11 cellular contexts compared by ENCODE assay signal in the genomic region with DNA sequence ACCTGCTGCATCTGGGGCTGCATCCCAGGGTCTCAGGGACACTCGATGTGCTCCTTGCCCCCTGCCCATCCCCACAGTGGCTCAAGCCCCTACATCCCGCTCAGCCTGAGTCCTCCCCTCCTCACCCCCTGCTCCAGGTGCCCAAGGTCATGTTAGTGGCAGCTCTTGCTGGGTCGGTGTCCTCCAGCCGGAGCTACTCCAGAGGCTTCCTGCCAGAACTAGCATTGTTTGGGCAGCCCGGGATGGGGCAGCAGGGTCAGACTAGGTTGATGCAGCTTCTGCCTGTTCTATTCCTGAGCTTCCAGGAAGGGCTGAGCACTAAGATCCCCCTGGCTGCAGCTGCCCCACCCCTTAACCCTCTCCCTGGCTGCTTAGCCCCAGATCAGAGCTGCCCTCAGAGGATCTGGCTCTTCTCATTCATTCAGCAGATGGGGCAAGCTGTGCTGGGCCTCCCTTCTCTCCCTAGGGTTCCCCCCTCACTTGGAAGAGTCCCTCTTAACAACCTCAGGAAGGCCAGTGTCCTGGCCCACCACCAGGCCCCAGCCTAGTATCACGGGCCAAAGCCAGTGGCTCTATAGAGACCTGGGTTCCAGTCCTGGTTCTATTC. TPM values are rescaled to one million over a fixed set of nuclear protein-coding genes. Genes with fewer than 3 reads are reported as not detected.
A peak's percentile ranks its signal among the peaks of the same experiment; 100 is the strongest.
DNase-seq lines count a peak whose midpoint lies in the region; ATAC-seq and TF ChIP-seq lines count a peak whose summit lies in the region.
"Had no signal": no experiment of that assay in that cellular context is flagged by ENCODE, and none has a peak within 500 bp of the region (broad histone marks: within the 10 kb centered on the region; RNA-seq: fewer than 3 reads in every experiment).

No MANE protein-coding gene starts in this region.

- H3K27ac Mint-ChIP-seq in T-helper 17 cell: peak overlapping the region; percentile 95
- peak overlapping the region; percentile 79 for H3K27ac Mint-ChIP-seq in stimulated activated memory B cell treated with anti-CD40 and anti-IgM and Interleukin-4, amounts not matched to agents 10 μg/mL and 1 μg/mL and 100 μg/mL, for 72 hours

- POLR2A ChIA-PET in SK-N-SH (lab: Yijun Ruan, JAX): interaction anchor here (0.8 kb wide), 1 partner anchor 28 kb away, joined by 3 read pairs; no protein-coding TSS in a partner anchor

- H3K4me2 ChIP-seq in SK-N-SH: peak overlapping the region; percentile 67; the same call in 1 of the 2 replicates

- 58% methylated on average over 4 of the region's 6 CpGs for WGBS in SK-N-SH (ENCODE audit: low lambda C conversion rate)

- H3K9me3 Mint-ChIP-seq in stimulated activated memory B cell treated with anti-CD40 and anti-IgM and Interleukin-4, amounts not matched to agents 10 μg/mL and 1 μg/mL and 100 μg/mL, for 72 hours: no peaks in the 10 kb centered on the region
- H3K9me3 Mint-ChIP-seq: brain had no signal

- CTCF ChIA-PET in SK-N-SH (lab: Yijun Ruan, JAX): interaction anchor here (0.7 to 1.4 kb wide), 3 partner anchors 11 to 45 kb away, joined by 3 to 4 read pairs (median 3); no protein-coding TSS in a partner anchor

- H3K4me1 Mint-ChIP-seq in T-helper 17 cell: peaks cover 54% of the 10 kb centered on the region
- peaks cover 84% of the 10 kb centered on the region for H3K4me1 Mint-ChIP-seq in stimulated activated memory B cell treated with anti-CD40 and anti-IgM and Interleukin-4, amounts not matched to agents 10 μg/mL and 1 μg/mL and 100 μg/mL, for 72 hours

- H3K27ac ChIP-seq in SK-N-SH (ENCODE audit: low read depth in 2 of 2, low read length in 1 of 2): no peak overlapping the region
- H3K27ac ChIP-seq: uterus had no signal

- TF ChIP-seq CTCF in SK-N-SH (IDR thresholded peaks at IDR 0.05): no peak

- intact Hi-C loops in cardiac septum (cut with DNase I): no loop called here

- H3K4me3 Mint-ChIP-seq in T-helper 17 cell: peak overlapping the region; percentile 96
- peak overlapping the region; percentile 94 for H3K4me3 Mint-ChIP-seq in stimulated activated memory B cell treated with anti-CD40 and anti-IgM and Interleukin-4, amounts not matched to agents 10 μg/mL and 1 μg/mL and 100 μg/mL, for 72 hours

- no peak overlapping the region for H3K9ac ChIP-seq in SK-N-SH

- no peaks in the 10 kb centered on the region for H3K36me3 ChIP-seq in SK-N-SH (replicated peaks in 1 of 2; ENCODE audit: control insufficient read depth in 1 of 2, insufficient read depth in 2 of 2, low read length in 1 of 2)
- H3K36me3 ChIP-seq: uterus had no signal

- H3K4me1 ChIP-seq in SK-N-SH (ENCODE audit: control insufficient read depth in 1 of 2, insufficient read depth in 2 of 2, low read depth in 1 of 2, low read length in 1 of 2): peaks cover 0 to 12% of the 10 kb centered on the region in 2 experiments; a peak in 1 of 4 replicates

- H3K9me3 ChIP-seq in SK-N-SH: no peaks in the 10 kb centered on the region
- H3K9me3 ChIP-seq in T-helper 17 cell (ENCODE audit: control insufficient read depth, low read length, poor library complexity, severe bottlenecking): no peaks in the 10 kb centered on the region
- H3K9me3 ChIP-seq: uterus had no signal

- ATAC-seq in SK-N-SH treated with all-trans-retinoic acid at 6 μM for 48 hours (no peak), T-helper 17 cell (no peak)
- ATAC-seq in stimulated activated memory B cell treated with anti-CD40 and anti-IgM and Interleukin-4, amounts not matched to agents 10 μg/mL and 1 μg/mL and 100 μg/mL, for 72 hours: no peak

- H3K4me3 ChIP-seq in SK-N-SH (ENCODE audit: low read depth in 2 of 2, low read length in 1 of 2): no peak overlapping the region; a peak in 1 of 4 replicates

- H3K79me2 ChIP-seq in SK-N-SH (ENCODE audit: insufficient read depth): no peaks in the 10 kb centered on the region

- no peaks in the 10 kb centered on the region for H3K9me2 ChIP-seq in SK-N-SH

- H3F3A ChIP-seq in SK-N-SH (replicated peaks; ENCODE audit: insufficient read depth): no peaks in the 10 kb centered on the region

- TF ChIP-seq EP300 in SK-N-SH (IDR thresholded peaks at IDR 0.05; ENCODE audit: borderline replicate concordance in 1 of 2, low read depth in 1 of 2, low read length in 1 of 2): no peak

- H2AFZ ChIP-seq in SK-N-SH (ENCODE audit: low read depth): 0 out of 2 replicates have a peak overlapping the region, but pooled peaks have one; percentile 51

- H3K27me3 Mint-ChIP-seq in T-helper 17 cell: no peaks in the 10 kb centered on the region
- H3K27me3 Mint-ChIP-seq in stimulated activated memory B cell treated with anti-CD40 and anti-IgM and Interleukin-4, amounts not matched to agents 10 μg/mL and 1 μg/mL and 100 μg/mL, for 72 hours: no peaks in the 10 kb centered on the region

- H4K20me1 ChIP-seq in SK-N-SH (ENCODE audit: insufficient read depth): no peaks in the 10 kb centered on the region

- H3K36me3 Mint-ChIP-seq in T-helper 17 cell (ENCODE audit: low read depth): peaks cover 8% of the 10 kb centered on the region
- H3K36me3 Mint-ChIP-seq in stimulated activated memory B cell treated with anti-CD40 and anti-IgM and Interleukin-4, amounts not matched to agents 10 μg/mL and 1 μg/mL and 100 μg/mL, for 72 hours: no peaks in the 10 kb centered on the region
- H3K36me3 Mint-ChIP-seq: brain had no signal

- no peaks in the 10 kb centered on the region for H3K27me3 ChIP-seq in SK-N-SH (ENCODE audit: insufficient read depth)
- H3K27me3 ChIP-seq: uterus had no signal

- TF ChIP-seq RAD21 in SK-N-SH (IDR thresholded peaks at IDR 0.05; ENCODE audit: low read length): no peak

- DNase-seq in SK-N-SH (no peak), T-helper 17 cell (no peak), cardiac septum (ENCODE audit: low spot score) (peak; percentile 76), NCI-H128 (lab: John Stamatoyannopoulos, UW; ENCODE audit: unreplicated experiment) (no peak), NCI-H2029 (lab: John Stamatoyannopoulos, UW) (no peak), AG08395 (ENCODE audit: low spot score) (no peak)
- DNase-seq: uterus had no signal

TF ChIP-seq in SK-N-SH, 30 proteins besides CTCF, POLR2A, EP300 and RAD21 (continues in another document):
- TF ChIP-seq, protein P1, sequence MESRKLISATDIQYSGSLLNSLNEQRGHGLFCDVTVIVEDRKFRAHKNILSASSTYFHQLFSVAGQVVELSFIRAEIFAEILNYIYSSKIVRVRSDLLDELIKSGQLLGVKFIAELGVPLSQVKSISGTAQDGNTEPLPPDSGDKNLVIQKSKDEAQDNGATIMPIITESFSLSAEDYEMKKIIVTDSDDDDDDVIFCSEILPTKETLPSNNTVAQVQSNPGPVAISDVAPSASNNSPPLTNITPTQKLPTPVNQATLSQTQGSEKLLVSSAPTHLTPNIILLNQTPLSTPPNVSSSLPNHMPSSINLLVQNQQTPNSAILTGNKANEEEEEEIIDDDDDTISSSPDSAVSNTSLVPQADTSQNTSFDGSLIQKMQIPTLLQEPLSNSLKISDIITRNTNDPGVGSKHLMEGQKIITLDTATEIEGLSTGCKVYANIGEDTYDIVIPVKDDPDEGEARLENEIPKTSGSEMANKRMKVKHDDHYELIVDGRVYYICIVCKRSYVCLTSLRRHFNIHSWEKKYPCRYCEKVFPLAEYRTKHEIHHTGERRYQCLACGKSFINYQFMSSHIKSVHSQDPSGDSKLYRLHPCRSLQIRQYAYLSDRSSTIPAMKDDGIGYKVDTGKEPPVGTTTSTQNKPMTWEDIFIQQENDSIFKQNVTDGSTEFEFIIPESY (IDR thresholded peaks at IDR 0.05; ENCODE audit: borderline replicate concordance, low read depth): no peak
- TF ChIP-seq POLR2AphosphoS5 (IDR thresholded peaks at IDR 0.05; ENCODE audit: low read depth, low read length): no peak

TF ChIP-seq in SK-N-SH treated with all-trans-retinoic acid at 6 μM for 48 hours, 23 proteins besides CTCF, POLR2A, EP300 and RAD21 (continues in another document):
- no peak for TF ChIP-seq ZC3H10 (CRISPR knock-in tag; IDR thresholded peaks at IDR 0.05)
- TF ChIP-seq ZFP3 (CRISPR knock-in tag; IDR thresholded peaks at IDR 0.05): no peak
- TF ChIP-seq, protein P2, sequence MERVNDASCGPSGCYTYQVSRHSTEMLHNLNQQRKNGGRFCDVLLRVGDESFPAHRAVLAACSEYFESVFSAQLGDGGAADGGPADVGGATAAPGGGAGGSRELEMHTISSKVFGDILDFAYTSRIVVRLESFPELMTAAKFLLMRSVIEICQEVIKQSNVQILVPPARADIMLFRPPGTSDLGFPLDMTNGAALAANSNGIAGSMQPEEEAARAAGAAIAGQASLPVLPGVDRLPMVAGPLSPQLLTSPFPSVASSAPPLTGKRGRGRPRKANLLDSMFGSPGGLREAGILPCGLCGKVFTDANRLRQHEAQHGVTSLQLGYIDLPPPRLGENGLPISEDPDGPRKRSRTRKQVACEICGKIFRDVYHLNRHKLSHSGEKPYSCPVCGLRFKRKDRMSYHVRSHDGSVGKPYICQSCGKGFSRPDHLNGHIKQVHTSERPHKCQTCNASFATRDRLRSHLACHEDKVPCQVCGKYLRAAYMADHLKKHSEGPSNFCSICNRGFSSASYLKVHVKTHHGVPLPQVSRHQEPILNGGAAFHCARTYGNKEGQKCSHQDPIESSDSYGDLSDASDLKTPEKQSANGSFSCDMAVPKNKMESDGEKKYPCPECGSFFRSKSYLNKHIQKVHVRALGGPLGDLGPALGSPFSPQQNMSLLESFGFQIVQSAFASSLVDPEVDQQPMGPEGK (CRISPR knock-in tag; IDR thresholded peaks at IDR 0.05; ENCODE audit: borderline replicate concordance): no peak
- TF ChIP-seq PPARA (CRISPR knock-in tag; IDR thresholded peaks at IDR 0.05; ENCODE audit: borderline replicate concordance): no peak

RNA-seq across cellular contexts. Expression of a gene that starts 0.7 kb away (rescaled TPM):
- 26.5 and 27.6 TPM in 2 replicates for polyA plus RNA-seq in SK-N-SH (2012; rRNA removed)
- 11.1 and 16.3 TPM in 2 replicates for polyA plus RNA-seq in SK-N-SH (2012; cell fraction: cytosol; rRNA removed)
- 31.0 and 67.8 TPM in 2 replicates for polyA plus RNA-seq in SK-N-SH (2012; cell fraction: nucleus; rRNA removed)
- total RNA-seq in T-helper 17 cell (100 to 1,000 TPM in 1 of 2 donors, 10 to 100 TPM in 1; 76.7 to 110 TPM), cardiac septum (4.3 TPM)

RNA-seq across cellular contexts. Expression of a gene that starts 7.0 kb away (rescaled TPM):
- polyA plus RNA-seq in SK-N-SH (2012; rRNA removed): 380 and 500 TPM in 2 replicates
- 314 and 316 TPM in 2 replicates for polyA plus RNA-seq in SK-N-SH (2012; cell fraction: cytosol; rRNA removed)
- 380 and 476 TPM in 2 replicates for polyA plus RNA-seq in SK-N-SH (2012; cell fraction: nucleus; rRNA removed)
- total RNA-seq in T-helper 17 cell (10 to 100 TPM; 75.5 to 89.8 TPM), cardiac septum (67.5 TPM)

RNA-seq across cellular contexts. Expression of a gene that starts 25.8 kb away (rescaled TPM):
- polyA plus RNA-seq in SK-N-SH (2012; rRNA removed): 0.03 TPM in 1 of 2 replicates, not detected in the other
- polyA plus RNA-seq in SK-N-SH (2012; cell fraction: cytosol; rRNA removed): not detected in 2 replicates
- not detected in 2 replicates for polyA plus RNA-seq in SK-N-SH (2012; cell fraction: nucleus; rRNA removed)
- total RNA-seq in T-helper 17 cell (under 1 TPM; 0.31 to 0.40 TPM), cardiac septum (not detected)
- total RNA-seq: T-helper 1 cell treated with Interleukin-12 subunit alpha and Interleukin-12 subunit beta and Interleukin-4 antibody, amounts not matched to agents 30 ng/mL and 1 ng/mL, for 36 hours; uterus had no signal

RNA-seq across cellular contexts. Expression of a gene that starts 42.0 kb away (rescaled TPM):
- polyA plus RNA-seq in SK-N-SH (2012; rRNA removed): not detected in 2 replicates
- polyA plus RNA-seq in SK-N-SH (2012; cell fraction: cytosol; rRNA removed): not detected in 2 replicates
- not detected in 2 replicates for polyA plus RNA-seq in SK-N-SH (2012; cell fraction: nucleus; rRNA removed)
- total RNA-seq in T-helper 17 cell: not detected
- not detected for total RNA-seq in cardiac septum
- total RNA-seq: T-helper 1 cell treated with Interleukin-12 subunit alpha and Interleukin-12 subunit beta and Interleukin-4 antibody, amounts not matched to agents 30 ng/mL and 1 ng/mL, for 36 hours; uterus had no signal

RNA-seq across cellular contexts. Expression of a gene that starts 46.7 kb away (rescaled TPM):
- polyA plus RNA-seq in SK-N-SH (2012; rRNA removed): 22.6 and 23.1 TPM in 2 replicates
- polyA plus RNA-seq in SK-N-SH (2012; cell fraction: cytosol; rRNA removed): 5.8 and 10.4 TPM in 2 replicates
- 81.3 and 94.3 TPM in 2 replicates for polyA plus RNA-seq in SK-N-SH (2012; cell fraction: nucleus; rRNA removed)
- 10 to 100 TPM in 1 of 2 donors, 1 to 10 TPM in 1; 8.7 to 11.8 TPM for total RNA-seq in T-helper 17 cell
- 1.9 TPM for total RNA-seq in cardiac septum

Comparison
In these comparisons a context has a peak if more than half of its experiments do, and no peak if none do; other contexts are left out.
1. RNA of a gene that starts 0.7 kb away (total RNA-seq): 76.7 to 110 TPM in T-helper 17 cell; 4.3 TPM in cardiac septum (single experiment); every median in the first group is over 10 times any median in the second.